Comparison of ENCODE assay signal across 1 cellular context in the genomic region with DNA sequence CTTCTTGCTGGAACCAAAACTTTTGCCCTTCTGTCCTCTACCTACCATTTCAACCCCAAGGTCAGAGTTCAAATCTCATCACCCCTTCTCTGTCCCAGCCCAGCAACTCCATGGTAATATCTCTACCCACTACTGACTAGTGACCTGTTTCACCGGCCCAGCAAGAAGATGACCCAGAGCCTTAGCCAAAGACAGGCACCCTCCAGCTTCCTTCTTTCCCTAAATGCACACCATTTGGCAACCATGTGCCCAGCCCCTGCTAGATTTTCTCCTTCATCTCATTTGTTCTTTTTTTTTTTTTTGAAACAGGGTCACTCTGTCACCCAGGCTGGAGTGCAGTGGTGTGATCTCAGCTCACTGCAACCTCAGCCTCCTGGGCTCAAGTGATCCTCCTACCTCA.
TF ChIP-seq lines count a peak whose summit lies in the region.

No MANE protein-coding gene starts in this region.

TF ChIP-seq in WTC11, 78 proteins besides CTCF, POLR2A, EP300 and RAD21 (continued from another document):
- TF ChIP-seq, protein P1, sequence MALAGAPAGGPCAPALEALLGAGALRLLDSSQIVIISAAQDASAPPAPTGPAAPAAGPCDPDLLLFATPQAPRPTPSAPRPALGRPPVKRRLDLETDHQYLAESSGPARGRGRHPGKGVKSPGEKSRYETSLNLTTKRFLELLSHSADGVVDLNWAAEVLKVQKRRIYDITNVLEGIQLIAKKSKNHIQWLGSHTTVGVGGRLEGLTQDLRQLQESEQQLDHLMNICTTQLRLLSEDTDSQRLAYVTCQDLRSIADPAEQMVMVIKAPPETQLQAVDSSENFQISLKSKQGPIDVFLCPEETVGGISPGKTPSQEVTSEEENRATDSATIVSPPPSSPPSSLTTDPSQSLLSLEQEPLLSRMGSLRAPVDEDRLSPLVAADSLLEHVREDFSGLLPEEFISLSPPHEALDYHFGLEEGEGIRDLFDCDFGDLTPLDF (CRISPR knock-in tag; IDR thresholded peaks at IDR 0.05), result no peak
- TF ChIP-seq, protein P2, sequence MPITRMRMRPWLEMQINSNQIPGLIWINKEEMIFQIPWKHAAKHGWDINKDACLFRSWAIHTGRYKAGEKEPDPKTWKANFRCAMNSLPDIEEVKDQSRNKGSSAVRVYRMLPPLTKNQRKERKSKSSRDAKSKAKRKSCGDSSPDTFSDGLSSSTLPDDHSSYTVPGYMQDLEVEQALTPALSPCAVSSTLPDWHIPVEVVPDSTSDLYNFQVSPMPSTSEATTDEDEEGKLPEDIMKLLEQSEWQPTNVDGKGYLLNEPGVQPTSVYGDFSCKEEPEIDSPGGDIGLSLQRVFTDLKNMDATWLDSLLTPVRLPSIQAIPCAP (CRISPR knock-in tag; IDR thresholded peaks at IDR 0.05), result no peak
- TF ChIP-seq, protein P3, sequence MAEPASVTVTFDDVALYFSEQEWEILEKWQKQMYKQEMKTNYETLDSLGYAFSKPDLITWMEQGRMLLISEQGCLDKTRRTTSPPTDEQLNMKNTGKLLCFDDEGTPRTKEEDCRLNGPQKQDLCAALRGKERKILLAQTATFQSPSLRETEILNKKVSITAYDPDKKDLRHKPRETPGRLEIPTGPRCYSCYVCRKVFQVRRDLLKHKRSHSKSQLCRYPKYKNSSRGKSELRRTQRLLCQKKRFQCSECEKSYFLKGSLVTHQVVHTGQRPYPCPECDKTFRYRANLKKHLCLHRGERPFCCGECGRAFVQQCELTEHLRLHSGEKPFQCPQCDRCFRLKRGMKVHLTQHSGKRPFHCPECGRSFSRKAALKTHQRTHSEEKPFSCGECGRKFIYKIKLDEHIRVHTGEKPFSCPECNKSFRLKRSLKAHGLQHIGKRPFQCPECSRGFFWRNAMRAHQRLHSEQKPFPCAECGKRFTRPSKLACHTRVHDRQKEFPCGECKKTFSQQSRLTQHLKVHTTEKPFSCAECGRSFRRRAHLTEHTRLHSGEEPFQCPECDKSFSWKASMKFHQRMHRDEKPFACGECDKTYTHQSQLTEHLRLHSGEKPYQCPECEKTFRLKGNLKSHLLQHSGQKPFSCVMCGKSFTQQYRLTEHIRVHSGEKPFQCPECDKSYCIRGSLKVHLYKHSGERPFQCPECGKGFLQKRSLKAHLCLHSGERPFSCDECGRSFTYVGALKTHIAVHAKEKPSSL (CRISPR knock-in tag; conservative IDR thresholded peaks at IDR 0.05), result no peak
- TF ChIP-seq, protein P4, sequence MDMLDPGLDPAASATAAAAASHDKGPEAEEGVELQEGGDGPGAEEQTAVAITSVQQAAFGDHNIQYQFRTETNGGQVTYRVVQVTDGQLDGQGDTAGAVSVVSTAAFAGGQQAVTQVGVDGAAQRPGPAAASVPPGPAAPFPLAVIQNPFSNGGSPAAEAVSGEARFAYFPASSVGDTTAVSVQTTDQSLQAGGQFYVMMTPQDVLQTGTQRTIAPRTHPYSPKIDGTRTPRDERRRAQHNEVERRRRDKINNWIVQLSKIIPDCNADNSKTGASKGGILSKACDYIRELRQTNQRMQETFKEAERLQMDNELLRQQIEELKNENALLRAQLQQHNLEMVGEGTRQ (CRISPR knock-in tag; IDR thresholded peaks at IDR 0.05), result no peak
- no peak for TF ChIP-seq NFE2L1 (CRISPR knock-in tag; IDR thresholded peaks at IDR 0.05)
- TF ChIP-seq, protein P5, sequence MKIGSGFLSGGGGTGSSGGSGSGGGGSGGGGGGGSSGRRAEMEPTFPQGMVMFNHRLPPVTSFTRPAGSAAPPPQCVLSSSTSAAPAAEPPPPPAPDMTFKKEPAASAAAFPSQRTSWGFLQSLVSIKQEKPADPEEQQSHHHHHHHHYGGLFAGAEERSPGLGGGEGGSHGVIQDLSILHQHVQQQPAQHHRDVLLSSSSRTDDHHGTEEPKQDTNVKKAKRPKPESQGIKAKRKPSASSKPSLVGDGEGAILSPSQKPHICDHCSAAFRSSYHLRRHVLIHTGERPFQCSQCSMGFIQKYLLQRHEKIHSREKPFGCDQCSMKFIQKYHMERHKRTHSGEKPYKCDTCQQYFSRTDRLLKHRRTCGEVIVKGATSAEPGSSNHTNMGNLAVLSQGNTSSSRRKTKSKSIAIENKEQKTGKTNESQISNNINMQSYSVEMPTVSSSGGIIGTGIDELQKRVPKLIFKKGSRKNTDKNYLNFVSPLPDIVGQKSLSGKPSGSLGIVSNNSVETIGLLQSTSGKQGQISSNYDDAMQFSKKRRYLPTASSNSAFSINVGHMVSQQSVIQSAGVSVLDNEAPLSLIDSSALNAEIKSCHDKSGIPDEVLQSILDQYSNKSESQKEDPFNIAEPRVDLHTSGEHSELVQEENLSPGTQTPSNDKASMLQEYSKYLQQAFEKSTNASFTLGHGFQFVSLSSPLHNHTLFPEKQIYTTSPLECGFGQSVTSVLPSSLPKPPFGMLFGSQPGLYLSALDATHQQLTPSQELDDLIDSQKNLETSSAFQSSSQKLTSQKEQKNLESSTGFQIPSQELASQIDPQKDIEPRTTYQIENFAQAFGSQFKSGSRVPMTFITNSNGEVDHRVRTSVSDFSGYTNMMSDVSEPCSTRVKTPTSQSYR (CRISPR knock-in tag; IDR thresholded peaks at IDR 0.05), result no peak
- no peak for TF ChIP-seq NR1H2 (CRISPR knock-in tag; IDR thresholded peaks at IDR 0.05)
- no peak for TF ChIP-seq GRHL2 (CRISPR knock-in tag; IDR thresholded peaks at IDR 0.05; ENCODE audit: insufficient replicate concordance, severe bottlenecking)
- no peak for TF ChIP-seq ZNF396 (CRISPR knock-in tag; IDR thresholded peaks at IDR 0.05; ENCODE audit: borderline replicate concordance)
- TF ChIP-seq ZNF671 (CRISPR knock-in tag; IDR thresholded peaks at IDR 0.05), result no peak
- no peak for TF ChIP-seq FOXK1 (CRISPR knock-in tag; IDR thresholded peaks at IDR 0.05)
- TF ChIP-seq, protein P6, sequence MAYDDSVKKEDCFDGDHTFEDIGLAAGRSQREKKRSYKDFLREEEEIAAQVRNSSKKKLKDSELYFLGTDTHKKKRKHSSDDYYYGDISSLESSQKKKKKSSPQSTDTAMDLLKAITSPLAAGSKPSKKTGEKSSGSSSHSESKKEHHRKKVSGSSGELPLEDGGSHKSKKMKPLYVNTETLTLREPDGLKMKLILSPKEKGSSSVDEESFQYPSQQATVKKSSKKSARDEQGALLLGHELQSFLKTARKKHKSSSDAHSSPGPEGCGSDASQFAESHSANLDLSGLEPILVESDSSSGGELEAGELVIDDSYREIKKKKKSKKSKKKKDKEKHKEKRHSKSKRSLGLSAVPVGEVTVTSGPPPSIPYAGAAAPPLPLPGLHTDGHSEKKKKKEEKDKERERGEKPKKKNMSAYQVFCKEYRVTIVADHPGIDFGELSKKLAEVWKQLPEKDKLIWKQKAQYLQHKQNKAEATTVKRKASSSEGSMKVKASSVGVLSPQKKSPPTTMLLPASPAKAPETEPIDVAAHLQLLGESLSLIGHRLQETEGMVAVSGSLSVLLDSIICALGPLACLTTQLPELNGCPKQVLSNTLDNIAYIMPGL (CRISPR knock-in tag; IDR thresholded peaks at IDR 0.05), result no peak
